In the genomic region with DNA sequence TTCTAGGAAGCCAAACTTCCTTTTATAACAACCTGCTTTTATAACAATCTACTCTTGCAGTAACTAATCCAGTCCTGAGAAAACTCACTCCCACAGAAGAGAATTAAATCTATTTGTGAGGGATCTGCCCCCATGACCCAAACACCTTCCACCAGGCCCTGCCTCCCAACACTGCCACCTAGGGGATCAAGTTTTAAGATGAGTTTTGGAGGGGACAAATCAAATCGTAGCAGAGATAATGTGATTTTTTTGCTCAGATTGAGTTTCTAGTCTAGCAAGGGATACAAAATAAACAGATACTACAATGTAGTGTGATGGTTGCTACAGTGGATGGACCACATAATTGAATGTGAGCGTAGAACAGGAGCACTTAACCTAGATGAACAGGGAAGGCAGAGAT, we compare ENCODE assay signal across 12 cellular contexts. TPM values are rescaled to one million over a fixed set of nuclear protein-coding genes. Genes with fewer than 3 reads are reported as not detected.
DNase-seq lines count a peak whose midpoint lies in the region; ATAC-seq, FAIRE-seq and TF ChIP-seq lines count a peak whose summit lies in the region.
"Had no signal": no experiment of that assay in that cellular context is flagged by ENCODE, and none has a peak within 500 bp of the region (broad histone marks: within the 10 kb centered on the region; RNA-seq: fewer than 3 reads in every experiment).

No MANE protein-coding gene starts in this region.

- H3K27ac ChIP-seq in 22Rv1 = no peak overlapping the region
- no peak overlapping the region for H3K27ac ChIP-seq in OCI-LY7 (ENCODE audit: low read depth, low read length, poor library complexity, severe bottlenecking)
- H3K27ac ChIP-seq in lower lobe of right lung = no peak overlapping the region
- H3K27ac ChIP-seq in small intestine (ENCODE audit: low read depth in 1 of 2, low read length in 1 of 2) = no peak overlapping the region
- H3K27ac ChIP-seq: sigmoid colon had no signal

- H3K27me3 ChIP-seq in lower lobe of right lung (ENCODE audit: low read depth) = no peaks in the 10 kb centered on the region
- H3K27me3 ChIP-seq in small intestine (ENCODE audit: control insufficient read depth in 2 of 2, insufficient read depth in 2 of 2, low read length in 2 of 2) = no peaks in the 10 kb centered on the region
- H3K27me3 ChIP-seq: sigmoid colon had no signal

- TF ChIP-seq CTCF in 22Rv1 (IDR thresholded peaks at IDR 0.05) = peak; percentile 43
- TF ChIP-seq CTCF in OCI-LY7 (conservative IDR thresholded peaks at IDR 0.05; ENCODE audit: low read length) = peak; percentile 82
- peak; percentile 35 for TF ChIP-seq CTCF in epithelial cell of proximal tubule (conservative IDR thresholded peaks at IDR 0.05; ENCODE audit: low read depth, low read length)
- TF ChIP-seq CTCF in lower lobe of right lung (IDR thresholded peaks at IDR 0.05) = no peak

- no peak overlapping the region for H3K27ac Mint-ChIP-seq in activated naive CD4-positive, alpha-beta T cell treated with anti-CD3 and anti-CD28 coated beads for 36 hours

- peaks cover 17% of the 10 kb centered on the region for H3K36me3 Mint-ChIP-seq in activated naive CD4-positive, alpha-beta T cell treated with anti-CD3 and anti-CD28 coated beads for 36 hours (ENCODE audit: low read depth)

- H3K4me3 Mint-ChIP-seq in activated naive CD4-positive, alpha-beta T cell treated with anti-CD3 and anti-CD28 coated beads for 36 hours = no peak overlapping the region

- peaks cover 28% of the 10 kb centered on the region for H3K9me3 Mint-ChIP-seq in activated naive CD4-positive, alpha-beta T cell treated with anti-CD3 and anti-CD28 coated beads for 36 hours

- POLR2A ChIA-PET in OCI-LY7 (lab: Charles Lee) = no interaction called here

- WGBS in small intestine, 3 donors = 66 to 88% (median 72%) methylated on average over 2 of the region's 2 CpGs

- peak; percentile 22 for DNase-seq in ELF-1 (ENCODE audit: low read depth, low spot score)
- DNase-seq in OCI-LY7 (ENCODE audit: low spot score) = peak; percentile 22
- DNase-seq in epithelial cell of proximal tubule (ENCODE audit: low read depth) = no peak
- DNase-seq in lower lobe of right lung = no peak
- DNase-seq in small intestine = no peak
- DNase-seq in activated naive CD4-positive, alpha-beta T cell treated with anti-CD3 and anti-CD28 coated beads for 36 hours = no peak
- DNase-seq: caudate nucleus, NCI-H510A, sigmoid colon had no signal

- CTCF ChIA-PET in OCI-LY7 (lab: Charles Lee; ENCODE audit: unreplicated experiment) = no interaction called here
- CTCF ChIA-PET in activated naive CD4-positive, alpha-beta T cell treated with anti-CD3 and anti-CD28 coated beads for 36 hours (lab: Charles Lee) = no interaction called here

- no peaks in the 10 kb centered on the region for H3K79me2 ChIP-seq in OCI-LY7 (ENCODE audit: insufficient read depth, low read depth, low read length)

- no peaks in the 10 kb centered on the region for H4K20me1 ChIP-seq in OCI-LY7 (ENCODE audit: insufficient read depth, low read length)

- ATAC-seq in GM18519 (IDR thresholded peaks at IDR 0.05; ENCODE audit: low FRiP score, unreplicated experiment) (no peak), lower lobe of right lung (no peak)
- ATAC-seq: mucosa of descending colon had no signal

- H3K4me1 ChIP-seq in OCI-LY7 (ENCODE audit: insufficient read depth, low read length, poor library complexity, severe bottlenecking) (peaks cover 7% of the 10 kb centered on the region), lower lobe of right lung (no peaks in the 10 kb centered on the region), small intestine (ENCODE audit: control insufficient read depth in 2 of 2, insufficient read depth in 1 of 2, low read depth in 1 of 2, low read length in 1 of 2) (no peaks in the 10 kb centered on the region)

- BruUV-seq in OCI-LY7 (replicated peaks; lab: Mats Ljungman, UMichigan) = no TSS peak

- peaks cover 4% of the 10 kb centered on the region; the same call in 1 of the 2 replicates for H3K9me3 ChIP-seq in OCI-LY7 (ENCODE audit: low read length)
- peaks cover 3% of the 10 kb centered on the region for H3K9me3 ChIP-seq in lower lobe of right lung
- no peaks in the 10 kb centered on the region for H3K9me3 ChIP-seq in small intestine (ENCODE audit: control insufficient read depth, low read depth)
- H3K9me3 ChIP-seq: mucosa of descending colon had no signal

- no peak overlapping the region for H3K4me3 ChIP-seq in OCI-LY7 (ENCODE audit: low read depth, low read length, poor library complexity, severe bottlenecking)
- no peak overlapping the region for H3K4me3 ChIP-seq in epithelial cell of proximal tubule (ENCODE audit: low read depth, low read length)
- no peak overlapping the region for H3K4me3 ChIP-seq in lower lobe of right lung
- H3K4me3 ChIP-seq in small intestine (ENCODE audit: low read depth in 1 of 2, low read length in 2 of 2) = no peak overlapping the region
- H3K4me3 ChIP-seq: mucosa of descending colon, sigmoid colon had no signal

- H3K36me3 ChIP-seq in OCI-LY7 (ENCODE audit: insufficient read depth, low read length) (no peaks in the 10 kb centered on the region), lower lobe of right lung (no peaks in the 10 kb centered on the region), small intestine (ENCODE audit: control insufficient read depth in 2 of 2, insufficient read depth in 2 of 2, low read length in 2 of 2) (no peaks in the 10 kb centered on the region)
- H3K36me3 ChIP-seq: sigmoid colon had no signal

- intact Hi-C loops in OCI-LY7 (cut with micrococcal nuclease; ENCODE audit: unreplicated experiment) = loop anchor here (10.0 kb wide), 1 partner anchor 128 kb away; no protein-coding TSS in a partner anchor
- intact Hi-C loops in lower lobe of right lung (cut with DNase I) = no loop called here
- intact Hi-C loops in activated naive CD4-positive, alpha-beta T cell treated with anti-CD3 and anti-CD28 coated beads for 36 hours (cut with micrococcal nuclease) = loop anchor here (2.0 kb wide), 1 partner anchor 122 kb away; no protein-coding TSS in a partner anchor

- H3K4me1 Mint-ChIP-seq in activated naive CD4-positive, alpha-beta T cell treated with anti-CD3 and anti-CD28 coated beads for 36 hours (ENCODE audit: low read depth) = peaks cover 12% of the 10 kb centered on the region

- no peak overlapping the region for H3K4me2 ChIP-seq in OCI-LY7 (ENCODE audit: low read length)

- FAIRE-seq in small intestine (lab: Jason Lieb, UNC) = no peak

- no peaks in the 10 kb centered on the region for H3K27me3 Mint-ChIP-seq in activated naive CD4-positive, alpha-beta T cell treated with anti-CD3 and anti-CD28 coated beads for 36 hours (ENCODE audit: low read depth)

- H3K9me2 ChIP-seq in OCI-LY7 (ENCODE audit: insufficient read depth, low read length) = no peaks in the 10 kb centered on the region

- no peak overlapping the region for H2AFZ ChIP-seq in OCI-LY7 (ENCODE audit: low read length)

RNA-seq across cellular contexts. Expression of a gene that starts 52.2 kb away (rescaled TPM):
- total RNA-seq in OCI-LY7 (2014; rRNA removed; shearing (Covaris generic)) = 4.3 and 6.1 TPM in 2 replicates
- total RNA-seq in OCI-LY7 (2022) (12.1 and 17.5 TPM in 2 replicates), epithelial cell of proximal tubule (3.5 and 11.0 TPM in 2 replicates), lower lobe of right lung (48.3 TPM)
- 10 to 100 TPM; 13.8 to 21.9 (median 18.9) TPM for polyA plus RNA-seq in small intestine
- total RNA-seq in activated naive CD4-positive, alpha-beta T cell treated with anti-CD3 and anti-CD28 coated beads for 36 hours = 10 to 100 TPM; 14.0 to 15.4 TPM

Comparison
In these comparisons a context has a peak if more than half of its experiments do, and no peak if none do; other contexts are left out.
1. DNase-seq: peak in ELF-1 (single experiment) and OCI-LY7 (single experiment); none in epithelial cell of proximal tubule (single experiment), lower lobe of right lung (single experiment), small intestine (single experiment) and activated naive CD4-positive, alpha-beta T cell treated with anti-CD3 and anti-CD28 coated beads for 36 hours (single experiment).